Comparison of ENCODE assay signal across 11 cellular contexts in the genomic region with DNA sequence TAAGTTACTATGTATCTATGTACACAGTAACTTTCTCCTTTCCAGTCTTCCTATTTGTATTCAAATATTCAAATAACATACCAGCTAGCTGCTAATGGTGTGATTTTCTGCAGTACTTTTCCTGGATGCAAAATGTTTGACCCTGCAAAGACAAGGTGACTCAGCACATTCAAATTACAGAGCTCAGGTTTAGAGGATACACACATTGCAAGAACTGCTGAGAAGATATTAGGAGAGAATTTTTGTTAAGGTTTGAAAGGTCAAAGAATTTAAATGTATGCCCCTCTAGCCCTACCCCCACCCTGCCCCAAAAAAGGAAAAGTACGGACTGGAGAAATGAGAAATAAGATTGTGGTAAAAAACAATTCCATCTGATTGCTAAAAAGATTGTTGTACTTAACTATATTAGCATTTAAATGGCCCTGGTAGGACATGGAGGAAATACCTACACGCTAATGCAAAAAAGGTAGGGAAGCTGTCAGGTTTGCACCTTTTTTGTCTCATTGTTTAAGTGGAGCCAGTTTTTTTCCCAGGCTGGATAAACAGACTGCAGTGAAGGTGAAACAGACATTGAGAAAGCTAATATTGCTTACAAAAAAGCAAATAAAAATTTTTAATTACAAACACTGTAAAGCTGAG. TPM values are rescaled to one million over a fixed set of nuclear protein-coding genes. Genes with fewer than 3 reads are reported as not detected.
DNase-seq lines count a peak whose midpoint lies in the region; ATAC-seq, FAIRE-seq and TF ChIP-seq lines count a peak whose summit lies in the region.
"Had no signal": no experiment of that assay in that cellular context is flagged by ENCODE, and none has a peak within 500 bp of the region (broad histone marks: within the 10 kb centered on the region; RNA-seq: fewer than 3 reads in every experiment).

No MANE protein-coding gene starts in this region.

- 87% methylated on average over 2 of the region's 2 CpGs for WGBS in HepG2 (ENCODE audit: low lambda C conversion rate)

- ATAC-seq in HepG2 (no peak), HG03565 (IDR thresholded peaks at IDR 0.05; ENCODE audit: unreplicated experiment) (no peak)

- no peaks in the 10 kb centered on the region for H3K79me2 ChIP-seq in HepG2 (ENCODE audit: insufficient read depth, low read length)

- no peak for TF ChIP-seq RAD21 in HepG2 (CRISPR knock-in tag; IDR thresholded peaks at IDR 0.05)

- TF ChIP-seq EP300 in HepG2 (IDR thresholded peaks at IDR 0.05; ENCODE audit: low read depth in 2 of 2, low read length in 2 of 2): no peak
- no peak for TF ChIP-seq EP300 in HepG2 (CRISPR knock-in tag; IDR thresholded peaks at IDR 0.05; ENCODE audit: borderline replicate concordance)

- TF ChIP-seq POLR2A in HepG2 (IDR thresholded peaks at IDR 0.05; ENCODE audit: insufficient read depth in 1 of 2, low read depth in 2 of 2, low read length in 2 of 2): no peak

- TF ChIP-seq CTCF in HepG2 (CRISPR knock-in tag; IDR thresholded peaks at IDR 0.05): no peak

- intact Hi-C loops in HepG2 (cut with micrococcal nuclease; ENCODE audit: unreplicated experiment): no loop called here

- H3K9me3 ChIP-seq in HepG2 (ENCODE audit: low read length): no peaks in the 10 kb centered on the region
- H3K9me3 ChIP-seq: adrenal gland had no signal

- in situ Hi-C loops in HepG2 (cut with HindIII; ENCODE audit: extremely low pct_ligation_motif_present, low pct_unique_long_range_greater_than_20kb): no loop called here

- no peak overlapping the region for H3K9ac ChIP-seq in HepG2 (ENCODE audit: insufficient read depth, low read depth, low read length)

- CTCF ChIA-PET in HepG2 (lab: Yijun Ruan, JAX; ENCODE audit: low intra/inter-chr PET ratio, low total read pairs): no interaction called here

- no peak overlapping the region for H3K4me3 ChIP-seq in HepG2 (replicated peaks in 1 of 3; ENCODE audit: insufficient read depth in 1 of 3, low read depth in 2 of 3, low read length in 3 of 3)
- H3K4me3 ChIP-seq: adrenal gland had no signal

- DNase-seq in EL (peak; percentile 35), NCI-H226 (peak; percentile 17), dermis blood vessel endothelial cell (peak; percentile 37), HepG2 (ENCODE audit: low spot score) (peak; percentile 49), NCI-H2196 treated with DMSO at 0.1 percent for 48 hours (lab: John Stamatoyannopoulos, UW; ENCODE audit: unreplicated experiment) (no peak), HUDEP-2 (lab: John Stamatoyannopoulos, UW; ENCODE audit: unreplicated experiment in 76 of 76) (no peak), DMS 273 treated with DMSO at 0.1 percent for 48 hours (lab: John Stamatoyannopoulos, UW) (no peak)
- DNase-seq: adrenal gland; CD4-positive, alpha-beta T cell; NCI-H446 had no signal

- H3K27me3 ChIP-seq in HepG2 (ENCODE audit: control insufficient read depth in 1 of 2, insufficient read depth in 2 of 2, low read length in 2 of 2): no peaks in the 10 kb centered on the region
- H3K27me3 ChIP-seq: adrenal gland had no signal

- H3K27ac ChIP-seq in HepG2 (ENCODE audit: extremely low read length, insufficient read depth, low read length): peak overlapping the region; percentile 53
- H3K27ac ChIP-seq: adrenal gland had no signal

- H2AFZ ChIP-seq in HepG2 (ENCODE audit: low read length): no peak overlapping the region

- POLR2A ChIA-PET in HepG2 (lab: Yijun Ruan, JAX): interaction anchor here (3.3 kb wide), 1 partner anchor 8 kb away, joined by 15 read pairs; no protein-coding TSS in a partner anchor

- H3K36me3 ChIP-seq in HepG2 (replicated peaks in 1 of 2; ENCODE audit: control insufficient read depth in 1 of 2, insufficient read depth in 2 of 2, low read length in 2 of 2): no peaks in the 10 kb centered on the region; a peak in 1 of 5 replicates
- H3K36me3 ChIP-seq: adrenal gland had no signal

- peaks cover 68% of the 10 kb centered on the region for H3K4me1 ChIP-seq in HepG2 (ENCODE audit: insufficient read depth, low read length)
- H3K4me1 ChIP-seq: adrenal gland had no signal

- H3K4me2 ChIP-seq in HepG2 (ENCODE audit: low read depth, low read length): no peak overlapping the region

- FAIRE-seq in HepG2 (lab: Jason Lieb, UNC): no peak

- BruUV-seq in HepG2 (replicated peaks; lab: Mats Ljungman, UMichigan): no TSS peak

- no peaks in the 10 kb centered on the region for H4K20me1 ChIP-seq in HepG2 (ENCODE audit: insufficient read depth, low read length)

TF ChIP-seq in HepG2, 621 proteins besides CTCF, POLR2A, EP300 and RAD21:
- no peak for TF ChIP-seq TRIM24 (CRISPR knock-in tag; IDR thresholded peaks at IDR 0.05)
- TF ChIP-seq HDAC1 (CRISPR knock-in tag; IDR thresholded peaks at IDR 0.05): no peak
- TF ChIP-seq HMG20A (CRISPR knock-in tag; IDR thresholded peaks at IDR 0.05; ENCODE audit: borderline replicate concordance): 0 out of 2 replicates have a peak, but pooled peaks have one; percentile 14
- no peak for TF ChIP-seq ZNF644 (CRISPR knock-in tag; IDR thresholded peaks at IDR 0.05; ENCODE audit: low read depth)
- TF ChIP-seq SAP130 (CRISPR knock-in tag; IDR thresholded peaks at IDR 0.05; ENCODE audit: low read depth): 0 out of 2 replicates have a peak, but pooled peaks have one; percentile 22
- TF ChIP-seq, protein P1, sequence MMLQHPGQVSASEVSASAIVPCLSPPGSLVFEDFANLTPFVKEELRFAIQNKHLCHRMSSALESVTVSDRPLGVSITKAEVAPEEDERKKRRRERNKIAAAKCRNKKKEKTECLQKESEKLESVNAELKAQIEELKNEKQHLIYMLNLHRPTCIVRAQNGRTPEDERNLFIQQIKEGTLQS (CRISPR knock-in tag; IDR thresholded peaks at IDR 0.05): no peak
- peak; percentile 83 for TF ChIP-seq MAFF (IDR thresholded peaks at IDR 0.05; ENCODE audit: low read depth, low read length)
- peak; percentile 86 to 93 for TF ChIP-seq MAFK (conservative IDR thresholded peaks at IDR 0.05 in 1 of 2, IDR thresholded peaks at IDR 0.05 in 1 of 2; ENCODE audit: low read length in 2 of 2)
- TF ChIP-seq MAFG (CRISPR knock-in tag; IDR thresholded peaks at IDR 0.05): 0 out of 2 replicates have a peak, but pooled peaks have one; percentile 61
- TF ChIP-seq, protein P2, sequence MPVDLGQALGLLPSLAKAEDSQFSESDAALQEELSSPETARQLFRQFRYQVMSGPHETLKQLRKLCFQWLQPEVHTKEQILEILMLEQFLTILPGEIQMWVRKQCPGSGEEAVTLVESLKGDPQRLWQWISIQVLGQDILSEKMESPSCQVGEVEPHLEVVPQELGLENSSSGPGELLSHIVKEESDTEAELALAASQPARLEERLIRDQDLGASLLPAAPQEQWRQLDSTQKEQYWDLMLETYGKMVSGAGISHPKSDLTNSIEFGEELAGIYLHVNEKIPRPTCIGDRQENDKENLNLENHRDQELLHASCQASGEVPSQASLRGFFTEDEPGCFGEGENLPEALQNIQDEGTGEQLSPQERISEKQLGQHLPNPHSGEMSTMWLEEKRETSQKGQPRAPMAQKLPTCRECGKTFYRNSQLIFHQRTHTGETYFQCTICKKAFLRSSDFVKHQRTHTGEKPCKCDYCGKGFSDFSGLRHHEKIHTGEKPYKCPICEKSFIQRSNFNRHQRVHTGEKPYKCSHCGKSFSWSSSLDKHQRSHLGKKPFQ (CRISPR knock-in tag; IDR thresholded peaks at IDR 0.05; ENCODE audit: insufficient replicate concordance): no peak
- TF ChIP-seq NFE2L2 (IDR thresholded peaks at IDR 0.05; ENCODE audit: low read length): peak; percentile 98
- TF ChIP-seq, protein P3, sequence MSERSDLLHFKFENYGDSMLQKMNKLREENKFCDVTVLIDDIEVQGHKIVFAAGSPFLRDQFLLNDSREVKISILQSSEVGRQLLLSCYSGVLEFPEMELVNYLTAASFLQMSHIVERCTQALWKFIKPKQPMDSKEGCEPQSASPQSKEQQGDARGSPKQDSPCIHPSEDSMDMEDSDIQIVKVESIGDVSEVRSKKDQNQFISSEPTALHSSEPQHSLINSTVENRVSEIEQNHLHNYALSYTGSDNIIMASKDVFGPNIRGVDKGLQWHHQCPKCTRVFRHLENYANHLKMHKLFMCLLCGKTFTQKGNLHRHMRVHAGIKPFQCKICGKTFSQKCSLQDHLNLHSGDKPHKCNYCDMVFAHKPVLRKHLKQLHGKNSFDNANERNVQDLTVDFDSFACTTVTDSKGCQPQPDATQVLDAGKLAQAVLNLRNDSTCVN (CRISPR knock-in tag; IDR thresholded peaks at IDR 0.05; ENCODE audit: borderline replicate concordance): no peak
- peak; percentile 91; the same call in 1 of the 2 replicates for TF ChIP-seq NFE2 (CRISPR knock-in tag; IDR thresholded peaks at IDR 0.05)

RNA-seq across cellular contexts. Expression of a gene that starts 45.6 kb away (rescaled TPM):
- 23.5 TPM in 2 replicates for total RNA-seq in dermis blood vessel endothelial cell
- 20.6 and 33.1 TPM in 2 replicates for total RNA-seq in HepG2 (2016; rRNA removed; fragmentation: Illumina TruSeq; extraction: Trizol)
- total RNA-seq in HepG2 (2016; cell fraction: cytosol; rRNA removed; fragmentation: Illumina TruSeq; extraction: Trizol; ENCODE audit: low read depth): 0.91 and 0.97 TPM in 2 replicates
- 21.0 and 32.1 TPM in 2 replicates for total RNA-seq in HepG2 (2016; cell fraction: insoluble cytoplasmic fraction; rRNA removed; fragmentation: Illumina TruSeq; extraction: Trizol)
- total RNA-seq in HepG2 (2016; cell fraction: membrane; rRNA removed; fragmentation: Illumina TruSeq; extraction: Trizol): 5.9 and 6.6 TPM in 2 replicates
- 23.8 TPM in 2 replicates for total RNA-seq in HepG2 (2016; cell fraction: nucleus; rRNA removed; fragmentation: Illumina TruSeq; extraction: Trizol)
- 7.5 and 7.7 TPM in 2 replicates for polyA plus RNA-seq in HepG2 (2011; rRNA removed)
- polyA plus RNA-seq in HepG2 (2011; cell fraction: cytosol; rRNA removed): 2.5 and 4.8 TPM in 2 replicates
- polyA plus RNA-seq in HepG2 (2011; cell fraction: nucleus; rRNA removed): 6.1 and 7.7 TPM in 2 replicates
- 11.4 and 12.2 TPM in 2 replicates for polyA plus RNA-seq in HepG2 (2012)
- 0.29 and 0.38 TPM in 2 replicates for polyA plus RNA-seq in HepG2 (2016; cell fraction: cytosol; fragmentation: Illumina TruSeq; extraction: Trizol; ENCODE audit: low read depth)
- polyA plus RNA-seq in HepG2 (2016; cell fraction: insoluble cytoplasmic fraction; fragmentation: Illumina TruSeq; extraction: Trizol; ENCODE audit: low read depth): 22.0 and 22.6 TPM in 2 replicates
- polyA plus RNA-seq in HepG2 (2016; cell fraction: membrane; fragmentation: Illumina TruSeq; extraction: Trizol; ENCODE audit: low read depth): 1.8 and 2.1 TPM in 2 replicates
- 18.7 and 19.3 TPM in 2 replicates for polyA plus RNA-seq in HepG2 (2016; cell fraction: nucleus; fragmentation: Illumina TruSeq; extraction: Trizol; ENCODE audit: insufficient read depth, low read depth)
- polyA minus RNA-seq in HepG2 (2011; rRNA and poly(A)+ RNA removed; ENCODE audit: low replicate concordance): 15.7 and 16.3 TPM in 2 replicates
- polyA minus RNA-seq in HepG2 (2011; cell fraction: cytosol; rRNA and poly(A)+ RNA removed): 13.0 and 15.1 TPM in 2 replicates
- 35.4 and 37.0 TPM in 2 replicates for polyA minus RNA-seq in HepG2 (2011; cell fraction: nucleus; rRNA and poly(A)+ RNA removed)

Comparison
In these comparisons a context has a peak if more than half of its experiments do, and no peak if none do; other contexts are left out.
1. DNase-seq: peak in EL (single experiment), NCI-H226 (single experiment), dermis blood vessel endothelial cell (single experiment) and HepG2 (single experiment); none in NCI-H2196 treated with DMSO at 0.1 percent for 48 hours (single experiment), HUDEP-2 (0 of 76) and DMS 273 treated with DMSO at 0.1 percent for 48 hours (single experiment).